ENCODE assay signal across 28 cellular contexts in genomic region chr18:52442686-52443085, GRCh38.
DNase-seq lines count a peak whose midpoint lies in the region; ATAC-seq, FAIRE-seq and TF ChIP-seq lines count a peak whose summit lies in the region.
"Had no signal": no experiment of that assay in that cellular context is flagged by ENCODE, and none has a peak within 500 bp of the region (broad histone marks: within the 10 kb centered on the region; RNA-seq: fewer than 3 reads in every experiment).

No MANE protein-coding gene starts in this region.

- no peak for ATAC-seq in GM18511 (IDR thresholded peaks at IDR 0.05; ENCODE audit: unreplicated experiment)
- ATAC-seq: A549; CD8-positive, alpha-beta T cell; GM12878 had no signal

- H3K27me3 ChIP-seq in SJCRH30 (no peaks in the 10 kb centered on the region), breast epithelium (no peaks in the 10 kb centered on the region)
- H3K27me3 ChIP-seq: BLaER1 treated with 17β-estradiol and CSF1 and Interleukin-3, amounts not matched to agents 10 nM and 100 nM had no signal

- H3K9me3 ChIP-seq in SJCRH30 (replicated peaks) (no peaks in the 10 kb centered on the region), breast epithelium (no peaks in the 10 kb centered on the region)
- H3K9me3 ChIP-seq: A549; BLaER1 treated with 17β-estradiol and CSF1 and Interleukin-3, amounts not matched to agents 10 nM and 100 nM; Caco-2 had no signal

- H3K4me3 ChIP-seq in SJCRH30 = no peak overlapping the region
- no peak overlapping the region for H3K4me3 ChIP-seq in breast epithelium
- H3K4me3 ChIP-seq: A549; BLaER1 treated with 17β-estradiol and CSF1 and Interleukin-3, amounts not matched to agents 10 nM and 100 nM; GM12878 had no signal

- DNase-seq in D721Med (ENCODE audit: insufficient read length, low spot score) = no peak
- DNase-seq in NCI-H524 treated with DMSO at 0.1 percent for 48 hours (lab: John Stamatoyannopoulos, UW) = peak; percentile 18
- DNase-seq in NCI-H82 (lab: John Stamatoyannopoulos, UW) = peak; percentile 81
- peak; percentile 69 to 82 for DNase-seq in SJCRH30
- no peak for DNase-seq in breast epithelium (ENCODE audit: low spot score in 2 of 2)
- DNase-seq in NCI-H1092 (lab: John Stamatoyannopoulos, UW) = no peak
- DNase-seq in SHP77 (lab: John Stamatoyannopoulos, UW) = no peak
- DNase-seq: AML-193; Caco-2; Calu3; CD4-positive, alpha-beta T cell; CD8-positive, alpha-beta T cell; DMS 273 treated with DMSO at 0.1 percent for 48 hours; DMS153; DMS53; DMS79; DND-41; EL; GDM1 had no signal

- TF ChIP-seq POLR2A in breast epithelium (IDR thresholded peaks at IDR 0.05) = no peak

- H3K27ac ChIP-seq in SJCRH30 (peak overlapping the region; percentile 34), breast epithelium (no peak overlapping the region)
- H3K27ac ChIP-seq: 22Rv1; A549; BLaER1 treated with 17β-estradiol and CSF1 and Interleukin-3, amounts not matched to agents 10 nM and 100 nM; C4-2B had no signal

- TF ChIP-seq CTCF in D721Med (IDR thresholded peaks at IDR 0.05; ENCODE audit: insufficient read depth, missing control alignments) = no peak
- TF ChIP-seq CTCF in breast epithelium (IDR thresholded peaks at IDR 0.05) = no peak

- H3K4me1 ChIP-seq in SJCRH30 (peaks cover 28% of the 10 kb centered on the region), breast epithelium (no peaks in the 10 kb centered on the region)
- H3K4me1 ChIP-seq: BLaER1 treated with 17β-estradiol and CSF1 and Interleukin-3, amounts not matched to agents 10 nM and 100 nM; Caco-2 had no signal

- H3K36me3 ChIP-seq in SJCRH30 (no peaks in the 10 kb centered on the region), breast epithelium (no peaks in the 10 kb centered on the region)
- H3K36me3 ChIP-seq: BLaER1 treated with 17β-estradiol and CSF1 and Interleukin-3, amounts not matched to agents 10 nM and 100 nM had no signal

- FAIRE-seq in D721Med (lab: Jason Lieb, UNC) = peak; percentile 70
- FAIRE-seq: A549, GM12878, GM12892, GM18507, GM19239 had no signal

- intact Hi-C loops in breast epithelium (cut with DNase I; ENCODE audit: low total_unique reads) = no loop called here

Comparison
In these comparisons a context has a peak if more than half of its experiments do, and no peak if none do; other contexts are left out.
1. DNase-seq: peak in NCI-H524 treated with DMSO at 0.1 percent for 48 hours (single experiment), NCI-H82 (single experiment) and SJCRH30 (2 of 2); none in D721Med (single experiment), breast epithelium (0 of 2), NCI-H1092 (single experiment) and SHP77 (0 of 2).